Comparison of ENCODE assay signal across 2 cellular contexts in the genomic region with DNA sequence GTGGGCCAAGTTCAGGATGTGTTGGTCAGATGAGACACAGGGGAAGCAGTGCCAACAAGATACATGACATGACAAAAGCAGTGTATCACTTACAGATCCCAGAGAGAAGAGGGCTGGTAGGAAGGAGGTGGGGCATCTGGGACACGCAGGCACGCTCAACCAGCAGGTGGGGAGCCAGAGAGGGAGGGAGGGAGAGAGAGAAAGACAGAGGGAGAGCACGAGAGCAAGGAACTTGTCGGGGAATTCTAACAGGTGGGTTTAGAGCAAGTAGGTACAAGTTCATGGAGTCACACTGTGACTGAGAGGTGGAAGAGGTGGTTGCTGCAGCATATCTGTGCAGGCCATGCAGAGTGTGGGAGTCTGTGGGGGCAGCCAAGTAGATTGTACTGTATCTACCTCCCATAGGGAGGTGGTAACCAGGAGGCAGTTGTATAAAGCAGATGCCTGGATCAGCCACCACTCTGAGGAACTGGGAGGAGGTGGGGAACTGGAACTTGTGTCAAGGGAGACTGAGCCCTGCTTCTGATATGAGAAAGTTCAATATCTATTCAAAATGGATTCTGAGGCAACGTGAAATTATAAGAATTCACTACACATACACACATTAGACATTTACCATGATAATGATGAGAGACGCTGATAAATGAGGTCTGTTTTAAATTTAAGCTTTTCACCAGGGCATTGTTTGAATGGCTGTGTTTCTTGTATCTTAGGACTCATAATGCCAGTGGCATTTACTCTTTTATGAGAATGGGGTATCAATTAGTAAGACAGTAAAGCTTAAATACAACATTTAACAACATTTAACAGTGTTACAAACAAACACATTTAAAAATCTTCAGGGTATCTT.
TF ChIP-seq lines count a peak whose summit lies in the region.

No MANE protein-coding gene starts in this region.

TF ChIP-seq in HepG2, 621 proteins besides CTCF, POLR2A, EP300 and RAD21:
- TF ChIP-seq FLYWCH1 (CRISPR knock-in tag; IDR thresholded peaks at IDR 0.05) (no peak), RFXANK (CRISPR knock-in tag; IDR thresholded peaks at IDR 0.05) (no peak), ZNF678 (CRISPR knock-in tag; IDR thresholded peaks at IDR 0.05) (no peak), TEAD2 (CRISPR knock-in tag; IDR thresholded peaks at IDR 0.05) (no peak), NKX3-1 (CRISPR knock-in tag; IDR thresholded peaks at IDR 0.05) (no peak), ZNF382 (CRISPR knock-in tag; IDR thresholded peaks at IDR 0.05; ENCODE audit: borderline replicate concordance) (no peak), PAF1 (CRISPR knock-in tag; IDR thresholded peaks at IDR 0.05) (no peak)
- TF ChIP-seq, protein P1, sequence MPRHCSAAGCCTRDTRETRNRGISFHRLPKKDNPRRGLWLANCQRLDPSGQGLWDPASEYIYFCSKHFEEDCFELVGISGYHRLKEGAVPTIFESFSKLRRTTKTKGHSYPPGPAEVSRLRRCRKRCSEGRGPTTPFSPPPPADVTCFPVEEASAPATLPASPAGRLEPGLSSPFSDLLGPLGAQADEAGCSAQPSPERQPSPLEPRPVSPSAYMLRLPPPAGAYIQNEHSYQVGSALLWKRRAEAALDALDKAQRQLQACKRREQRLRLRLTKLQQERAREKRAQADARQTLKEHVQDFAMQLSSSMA (CRISPR knock-in tag; IDR thresholded peaks at IDR 0.05): no peak
- TF ChIP-seq, protein P2, sequence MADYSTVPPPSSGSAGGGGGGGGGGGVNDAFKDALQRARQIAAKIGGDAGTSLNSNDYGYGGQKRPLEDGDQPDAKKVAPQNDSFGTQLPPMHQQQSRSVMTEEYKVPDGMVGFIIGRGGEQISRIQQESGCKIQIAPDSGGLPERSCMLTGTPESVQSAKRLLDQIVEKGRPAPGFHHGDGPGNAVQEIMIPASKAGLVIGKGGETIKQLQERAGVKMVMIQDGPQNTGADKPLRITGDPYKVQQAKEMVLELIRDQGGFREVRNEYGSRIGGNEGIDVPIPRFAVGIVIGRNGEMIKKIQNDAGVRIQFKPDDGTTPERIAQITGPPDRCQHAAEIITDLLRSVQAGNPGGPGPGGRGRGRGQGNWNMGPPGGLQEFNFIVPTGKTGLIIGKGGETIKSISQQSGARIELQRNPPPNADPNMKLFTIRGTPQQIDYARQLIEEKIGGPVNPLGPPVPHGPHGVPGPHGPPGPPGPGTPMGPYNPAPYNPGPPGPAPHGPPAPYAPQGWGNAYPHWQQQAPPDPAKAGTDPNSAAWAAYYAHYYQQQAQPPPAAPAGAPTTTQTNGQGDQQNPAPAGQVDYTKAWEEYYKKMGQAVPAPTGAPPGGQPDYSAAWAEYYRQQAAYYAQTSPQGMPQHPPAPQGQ (CRISPR knock-in tag; IDR thresholded peaks at IDR 0.05; ENCODE audit: borderline replicate concordance): no peak
- TF ChIP-seq, protein P3, sequence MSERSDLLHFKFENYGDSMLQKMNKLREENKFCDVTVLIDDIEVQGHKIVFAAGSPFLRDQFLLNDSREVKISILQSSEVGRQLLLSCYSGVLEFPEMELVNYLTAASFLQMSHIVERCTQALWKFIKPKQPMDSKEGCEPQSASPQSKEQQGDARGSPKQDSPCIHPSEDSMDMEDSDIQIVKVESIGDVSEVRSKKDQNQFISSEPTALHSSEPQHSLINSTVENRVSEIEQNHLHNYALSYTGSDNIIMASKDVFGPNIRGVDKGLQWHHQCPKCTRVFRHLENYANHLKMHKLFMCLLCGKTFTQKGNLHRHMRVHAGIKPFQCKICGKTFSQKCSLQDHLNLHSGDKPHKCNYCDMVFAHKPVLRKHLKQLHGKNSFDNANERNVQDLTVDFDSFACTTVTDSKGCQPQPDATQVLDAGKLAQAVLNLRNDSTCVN (CRISPR knock-in tag; IDR thresholded peaks at IDR 0.05; ENCODE audit: borderline replicate concordance): no peak
- TF ChIP-seq, protein P4, sequence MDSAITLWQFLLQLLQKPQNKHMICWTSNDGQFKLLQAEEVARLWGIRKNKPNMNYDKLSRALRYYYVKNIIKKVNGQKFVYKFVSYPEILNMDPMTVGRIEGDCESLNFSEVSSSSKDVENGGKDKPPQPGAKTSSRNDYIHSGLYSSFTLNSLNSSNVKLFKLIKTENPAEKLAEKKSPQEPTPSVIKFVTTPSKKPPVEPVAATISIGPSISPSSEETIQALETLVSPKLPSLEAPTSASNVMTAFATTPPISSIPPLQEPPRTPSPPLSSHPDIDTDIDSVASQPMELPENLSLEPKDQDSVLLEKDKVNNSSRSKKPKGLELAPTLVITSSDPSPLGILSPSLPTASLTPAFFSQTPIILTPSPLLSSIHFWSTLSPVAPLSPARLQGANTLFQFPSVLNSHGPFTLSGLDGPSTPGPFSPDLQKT (CRISPR knock-in tag; IDR thresholded peaks at IDR 0.05; ENCODE audit: borderline replicate concordance): no peak
- TF ChIP-seq, protein P5, sequence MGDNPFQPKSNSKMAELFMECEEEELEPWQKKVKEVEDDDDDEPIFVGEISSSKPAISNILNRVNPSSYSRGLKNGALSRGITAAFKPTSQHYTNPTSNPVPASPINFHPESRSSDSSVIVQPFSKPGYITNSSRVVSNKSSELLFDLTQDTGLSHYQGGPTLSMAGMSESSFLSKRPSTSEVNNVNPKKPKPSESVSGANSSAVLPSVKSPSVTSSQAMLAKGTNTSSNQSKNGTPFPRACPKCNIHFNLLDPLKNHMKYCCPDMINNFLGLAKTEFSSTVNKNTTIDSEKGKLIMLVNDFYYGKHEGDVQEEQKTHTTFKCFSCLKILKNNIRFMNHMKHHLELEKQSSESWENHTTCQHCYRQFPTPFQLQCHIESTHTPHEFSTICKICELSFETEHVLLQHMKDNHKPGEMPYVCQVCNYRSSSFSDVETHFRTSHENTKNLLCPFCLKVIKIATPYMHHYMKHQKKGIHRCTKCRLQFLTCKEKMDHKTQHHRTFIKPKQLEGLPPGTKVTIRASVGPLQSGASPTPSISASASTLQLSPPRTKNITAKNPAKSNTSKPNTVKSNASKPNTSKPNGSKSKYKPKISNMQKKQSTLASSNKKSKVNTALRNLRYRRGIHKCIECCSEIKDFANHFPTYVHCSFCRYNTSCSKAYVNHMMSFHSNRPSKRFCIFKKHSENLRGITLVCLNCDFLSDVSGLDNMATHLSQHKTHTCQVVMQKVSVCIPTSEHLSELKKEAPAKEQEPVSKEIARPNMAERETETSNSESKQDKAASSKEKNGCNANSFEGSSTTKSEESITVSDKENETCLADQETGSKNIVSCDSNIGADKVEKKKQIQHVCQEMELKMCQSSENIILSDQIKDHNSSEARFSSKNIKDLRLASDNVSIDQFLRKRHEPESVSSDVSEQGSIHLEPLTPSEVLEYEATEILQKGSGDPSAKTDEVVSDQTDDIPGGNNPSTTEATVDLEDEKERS (CRISPR knock-in tag; IDR thresholded peaks at IDR 0.05): no peak
- TF ChIP-seq, protein P6, sequence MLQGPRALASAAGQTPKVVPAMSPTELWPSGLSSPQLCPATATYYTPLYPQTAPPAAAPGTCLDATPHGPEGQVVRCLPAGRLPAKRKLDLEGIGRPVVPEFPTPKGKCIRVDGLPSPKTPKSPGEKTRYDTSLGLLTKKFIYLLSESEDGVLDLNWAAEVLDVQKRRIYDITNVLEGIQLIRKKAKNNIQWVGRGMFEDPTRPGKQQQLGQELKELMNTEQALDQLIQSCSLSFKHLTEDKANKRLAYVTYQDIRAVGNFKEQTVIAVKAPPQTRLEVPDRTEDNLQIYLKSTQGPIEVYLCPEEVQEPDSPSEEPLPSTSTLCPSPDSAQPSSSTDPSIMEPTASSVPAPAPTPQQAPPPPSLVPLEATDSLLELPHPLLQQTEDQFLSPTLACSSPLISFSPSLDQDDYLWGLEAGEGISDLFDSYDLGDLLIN (CRISPR knock-in tag; IDR thresholded peaks at IDR 0.05; ENCODE audit: borderline replicate concordance): no peak

TF ChIP-seq in SK-N-SH, 30 proteins besides CTCF, POLR2A, EP300 and RAD21:
- TF ChIP-seq TCF12 (IDR thresholded peaks at IDR 0.05): peak; percentile 66
- TF ChIP-seq, protein P7, sequence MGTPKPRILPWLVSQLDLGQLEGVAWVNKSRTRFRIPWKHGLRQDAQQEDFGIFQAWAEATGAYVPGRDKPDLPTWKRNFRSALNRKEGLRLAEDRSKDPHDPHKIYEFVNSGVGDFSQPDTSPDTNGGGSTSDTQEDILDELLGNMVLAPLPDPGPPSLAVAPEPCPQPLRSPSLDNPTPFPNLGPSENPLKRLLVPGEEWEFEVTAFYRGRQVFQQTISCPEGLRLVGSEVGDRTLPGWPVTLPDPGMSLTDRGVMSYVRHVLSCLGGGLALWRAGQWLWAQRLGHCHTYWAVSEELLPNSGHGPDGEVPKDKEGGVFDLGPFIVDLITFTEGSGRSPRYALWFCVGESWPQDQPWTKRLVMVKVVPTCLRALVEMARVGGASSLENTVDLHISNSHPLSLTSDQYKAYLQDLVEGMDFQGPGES (IDR thresholded peaks at IDR 0.05; ENCODE audit: low read depth, low read length): no peak
- peak; percentile 24; the same call in 1 of the 2 replicates for TF ChIP-seq GATA2 (CRISPR knock-in tag; IDR thresholded peaks at IDR 0.05)
- TF ChIP-seq, protein P8, sequence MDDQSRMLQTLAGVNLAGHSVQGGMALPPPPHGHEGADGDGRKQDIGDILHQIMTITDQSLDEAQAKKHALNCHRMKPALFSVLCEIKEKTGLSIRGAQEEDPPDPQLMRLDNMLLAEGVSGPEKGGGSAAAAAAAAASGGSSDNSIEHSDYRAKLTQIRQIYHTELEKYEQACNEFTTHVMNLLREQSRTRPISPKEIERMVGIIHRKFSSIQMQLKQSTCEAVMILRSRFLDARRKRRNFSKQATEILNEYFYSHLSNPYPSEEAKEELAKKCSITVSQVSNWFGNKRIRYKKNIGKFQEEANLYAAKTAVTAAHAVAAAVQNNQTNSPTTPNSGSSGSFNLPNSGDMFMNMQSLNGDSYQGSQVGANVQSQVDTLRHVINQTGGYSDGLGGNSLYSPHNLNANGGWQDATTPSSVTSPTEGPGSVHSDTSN (IDR thresholded peaks at IDR 0.05): peak; percentile 68
- TF ChIP-seq NFIC (IDR thresholded peaks at IDR 0.05; ENCODE audit: borderline replicate concordance): no peak
